In the genomic region with DNA sequence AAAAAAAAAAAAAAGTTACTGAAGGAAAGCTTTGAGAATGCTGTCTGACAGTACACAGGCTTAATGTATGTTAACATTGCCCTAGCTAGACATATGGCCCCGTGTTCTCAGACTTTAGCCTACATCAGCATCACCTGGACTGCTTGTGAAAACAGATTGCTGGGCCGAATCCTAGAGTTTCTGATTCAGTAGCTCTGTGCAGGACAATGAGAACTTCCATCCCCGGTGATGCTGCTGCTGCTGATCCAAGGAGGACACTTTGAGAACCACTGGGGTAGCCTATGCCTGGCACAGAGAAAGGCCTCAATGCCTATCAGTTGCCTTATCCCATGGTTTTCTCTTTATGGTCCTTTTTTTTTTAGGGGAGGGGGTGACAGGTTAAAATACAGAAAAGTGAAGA, we compare ENCODE assay signal across 22 cellular contexts. TPM values are rescaled to one million over a fixed set of nuclear protein-coding genes. Genes with fewer than 3 reads are reported as not detected.
"Had no signal": no experiment of that assay in that cellular context is flagged by ENCODE, and none has a peak within 500 bp of the region (broad histone marks: within the 10 kb centered on the region; RNA-seq: fewer than 3 reads in every experiment).

No MANE protein-coding gene starts in this region.

- H3K9me3 Mint-ChIP-seq: activated naive CD4-positive, alpha-beta T cell treated with anti-CD3 and anti-CD28 coated beads, Interleukin-2, amount 50 U/mL, for 24 hours; activated T-cell treated with anti-CD3 and anti-CD28 coated beads, Interleukin-2, amount 50 U/mL, for 72 hours; stimulated activated naive B cell treated with anti-CD40 and anti-IgM and Interleukin-4, amounts not matched to agents 10 μg/mL and 1 μg/mL and 100 μg/mL, for 72 hours had no signal

- H3K27ac Mint-ChIP-seq: activated naive CD4-positive, alpha-beta T cell treated with anti-CD3 and anti-CD28 coated beads, Interleukin-2, amount 50 U/mL, for 24 hours; activated T-cell treated with anti-CD3 and anti-CD28 coated beads, Interleukin-2, amount 50 U/mL, for 72 hours had no signal

- FAIRE-seq: astrocyte, pancreas, urothelium cell line had no signal

- ATAC-seq: activated CD4-positive, CD25-positive, alpha-beta regulatory T cell treated with anti-CD3 and anti-CD28 coated beads, Interleukin-2, amount 50 U/mL, for 24 hours; activated T-cell treated with anti-CD3 and anti-CD28 coated beads, Interleukin-2, amount 50 U/mL, for 72 hours; esophagus mucosa; gastroesophageal sphincter; heart left ventricle; left lung had no signal

- H3K27ac ChIP-seq: breast epithelium, gastroesophageal sphincter, pancreas, thyroid gland had no signal

- H3K4me3 ChIP-seq: thyroid gland had no signal

- H3K4me3 Mint-ChIP-seq: activated naive CD4-positive, alpha-beta T cell treated with anti-CD3 and anti-CD28 coated beads, Interleukin-2, amount 50 U/mL, for 24 hours had no signal

- H3K36me3 Mint-ChIP-seq: activated naive CD4-positive, alpha-beta T cell treated with anti-CD3 and anti-CD28 coated beads, Interleukin-2, amount 50 U/mL, for 24 hours had no signal

- DNase-seq: activated CD4-positive, alpha-beta T cell treated with anti-CD3 and anti-CD28 coated beads, Interleukin-2, amount 50 U/mL, for 1 hour; activated effector memory CD4-positive, alpha-beta T cell treated with anti-CD3 and anti-CD28 coated beads, Interleukin-2, amount 50 U/mL, for 16 hours; activated T-cell treated with anti-CD3 and anti-CD28 coated beads, Interleukin-2, amount 50 U/mL, for 72 hours; adrenal gland; heart left ventricle; pancreas; sigmoid colon; stimulated activated CD4-positive, alpha-beta T cell treated with anti-CD3 and anti-CD28 coated beads, Interleukin-4, amount 100 ng/mL, for 4 hours; stimulated activated naive B cell treated with anti-CD40 and anti-IgM and Interleukin-4, amounts not matched to agents 10 μg/mL and 1 μg/mL and 100 μg/mL, for 72 hours; T1000; thyroid gland had no signal

- H3K9me3 ChIP-seq: adrenal gland, breast epithelium, gastroesophageal sphincter, heart left ventricle, left lung, pancreas, sigmoid colon, thyroid gland had no signal

- H3K36me3 ChIP-seq: adrenal gland, breast epithelium, gastroesophageal sphincter, heart left ventricle, pancreas, sigmoid colon, thyroid gland had no signal

- H3K4me1 ChIP-seq: breast epithelium had no signal

RNA-seq across cellular contexts. Expression of a gene that starts 1.6 kb away (rescaled TPM):
- total RNA-seq: activated CD8-positive, alpha-beta memory T cell treated with anti-CD3 and anti-CD28 coated beads for 36 hours had no signal

RNA-seq across cellular contexts. Expression of a gene that starts 43.4 kb away (rescaled TPM):
- total RNA-seq: activated CD8-positive, alpha-beta memory T cell treated with anti-CD3 and anti-CD28 coated beads for 36 hours; activated T-cell treated with anti-CD3 and anti-CD28 coated beads, Interleukin-2, amount 50 U/mL, for 72 hours; kidney epithelial cell; T-helper 1 cell treated with Interleukin-12 subunit alpha and Interleukin-12 subunit beta and Interleukin-4 antibody, amounts not matched to agents 30 ng/mL and 1 ng/mL, for 36 hours had no signal
